In genomic region chr3:183099026-183099837, GRCh38 we compare ENCODE assay signal across 1 cellular context.
TF ChIP-seq lines count a peak whose summit lies in the region.

Gene MCCC1 (minus strand): TSS chr3:183099496. CDS start chr3:183099440, 56 bp downstream.

TF ChIP-seq in K562, 482 proteins besides CTCF, POLR2A, EP300 and RAD21 (continued from another document and continues in another):
- TF ChIP-seq E4F1 (CRISPR knock-in tag; IDR thresholded peaks at IDR 0.05; ENCODE audit: borderline replicate concordance) (no peak), MXI1 (IDR thresholded peaks at IDR 0.05; ENCODE audit: low read depth, low read length) (0 out of 2 replicates have a peak, but pooled peaks have one; percentile 44), PTRF (tag; IDR thresholded peaks at IDR 0.05) (no peak), BDP1 (IDR thresholded peaks at IDR 0.05; ENCODE audit: insufficient read depth, insufficient read length) (no peak), NFXL1 (CRISPR knock-in tag; IDR thresholded peaks at IDR 0.05) (no peak), NCOR1 (IDR thresholded peaks at IDR 0.05) (no peak), STAG1 (CRISPR knock-in tag; IDR thresholded peaks at IDR 0.05; ENCODE audit: borderline replicate concordance) (0 out of 2 replicates have a peak, but pooled peaks have one; percentile 11), RBM25 (IDR thresholded peaks at IDR 0.05; ENCODE audit: low read depth, low read length, severe bottlenecking) (peak; percentile 82), USF1 (CRISPR knock-in tag; IDR thresholded peaks at IDR 0.05) (peak; percentile 100), FOXJ3 (CRISPR knock-in tag; IDR thresholded peaks at IDR 0.05) (no peak), NR3C1 (CRISPR knock-in tag; IDR thresholded peaks at IDR 0.05) (no peak), NKRF (IDR thresholded peaks at IDR 0.05; ENCODE audit: borderline replicate concordance) (peak; percentile 92), ZFX (CRISPR knock-in tag; IDR thresholded peaks at IDR 0.05) (peak; percentile 80), STAT5A (IDR thresholded peaks at IDR 0.05; ENCODE audit: borderline replicate concordance, low read length) (no peak), PHF21A (IDR thresholded peaks at IDR 0.05; ENCODE audit: borderline replicate concordance, low read depth) (no peak), KLF13 (tag; IDR thresholded peaks at IDR 0.05; ENCODE audit: borderline replicate concordance, low read depth) (no peak), ZFP91 (CRISPR knock-in tag; IDR thresholded peaks at IDR 0.05) (peak; percentile 21; the same call in 1 of the 2 replicates), E2F3 (CRISPR knock-in tag; IDR thresholded peaks at IDR 0.05) (no peak), BCOR (IDR thresholded peaks at IDR 0.05) (no peak; the same call in 1 of the 2 replicates), GABPB2 (CRISPR knock-in tag; conservative IDR thresholded peaks at IDR 0.05) (no peak), ZKSCAN8 (CRISPR knock-in tag; IDR thresholded peaks at IDR 0.05) (no peak), TCF3 (CRISPR knock-in tag; IDR thresholded peaks at IDR 0.05) (no peak), NRF1 (conservative IDR thresholded peaks at IDR 0.05 in 1 of 2, IDR thresholded peaks at IDR 0.05 in 1 of 2) (peak; percentile 69 to 72), ZHX1 (conservative IDR thresholded peaks at IDR 0.05; ENCODE audit: low read length) (no peak), ELK3 (CRISPR knock-in tag; IDR thresholded peaks at IDR 0.05) (no peak), JUND (IDR thresholded peaks at IDR 0.05; ENCODE audit: borderline replicate concordance, low read depth, low read length) (no peak), JUND (tag; IDR thresholded peaks at IDR 0.05; ENCODE audit: borderline replicate concordance, low read depth, low read length) (peak; percentile 61; the same call in 2 of the 3 replicates), ZNF407 (IDR thresholded peaks at IDR 0.05; ENCODE audit: low read depth) (peak; percentile 97), KAT2B (IDR thresholded peaks at IDR 0.05; ENCODE audit: low read depth, low read length) (no peak), HIVEP1 (CRISPR knock-in tag; IDR thresholded peaks at IDR 0.05) (no peak), SETDB1 (IDR thresholded peaks at IDR 0.05; ENCODE audit: low read length) (no peak), ATF6 (CRISPR knock-in tag; IDR thresholded peaks at IDR 0.05) (no peak), RB1 (IDR thresholded peaks at IDR 0.05; ENCODE audit: low read depth) (peak; percentile 57), EZH2 (IDR thresholded peaks at IDR 0.05; ENCODE audit: borderline replicate concordance, low read depth, low read length) (no peak), SMARCE1 (IDR thresholded peaks at IDR 0.05) (no peak), KLF10 (CRISPR knock-in tag; IDR thresholded peaks at IDR 0.05) (no peak)
